Comparison of ENCODE assay signal across 8 cellular contexts in the genomic region with DNA sequence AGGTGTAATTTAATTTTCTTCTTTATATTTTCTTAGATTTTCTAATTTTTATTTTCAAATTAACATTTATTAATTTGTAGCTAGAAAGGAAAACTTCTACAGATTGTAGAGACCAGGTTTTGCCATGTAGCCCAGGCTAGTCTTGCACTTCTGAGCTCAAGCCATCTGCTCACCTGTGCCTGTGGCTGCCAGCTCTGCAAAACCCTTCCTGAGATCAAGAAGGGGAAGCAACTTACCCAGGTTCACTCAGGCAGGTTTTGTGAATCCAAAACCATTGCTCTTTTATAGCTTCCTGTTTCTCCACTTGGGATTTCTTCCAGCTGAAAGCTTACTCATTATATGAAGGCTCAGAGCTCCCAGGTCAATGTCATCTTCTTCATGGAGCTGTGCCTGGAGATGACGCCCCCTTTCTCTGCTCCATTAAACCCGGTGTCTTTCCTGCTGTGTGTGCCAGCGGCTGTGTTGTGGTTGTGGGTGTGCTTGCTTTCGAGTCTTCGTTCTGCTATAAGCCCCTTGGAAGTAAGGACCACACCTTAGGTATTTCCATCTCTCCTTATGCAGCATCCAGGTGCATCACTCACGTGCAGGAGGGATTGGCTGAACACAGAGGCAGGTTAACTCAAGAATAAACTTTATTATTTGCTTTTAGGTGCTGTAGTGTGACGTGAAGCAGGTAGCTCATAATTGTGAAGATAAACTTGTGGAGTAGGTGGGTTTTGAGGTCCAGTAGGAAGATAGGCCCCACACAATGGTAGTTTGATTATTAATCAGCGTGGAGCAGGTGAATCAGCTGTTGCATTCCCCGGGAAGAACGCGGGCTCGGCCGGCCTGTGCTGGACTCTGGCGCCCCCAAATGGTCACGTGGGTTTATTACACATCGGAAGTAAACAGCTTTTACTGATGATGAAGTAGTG. TPM values are rescaled to one million over a fixed set of nuclear protein-coding genes. Genes with fewer than 3 reads are reported as not detected.
DNase-seq lines count a peak whose midpoint lies in the region; ATAC-seq and TF ChIP-seq lines count a peak whose summit lies in the region.

No MANE protein-coding gene starts in this region.

- no peaks in the 10 kb centered on the region for H3K36me3 ChIP-seq in effector memory CD4-positive, alpha-beta T cell (ENCODE audit: control insufficient read depth, insufficient read depth, low read length)

- no peak overlapping the region for H3K4me3 ChIP-seq in effector memory CD4-positive, alpha-beta T cell (ENCODE audit: insufficient read depth, low read depth, low read length, poor library complexity, severe bottlenecking)

- DNase-seq in HT1080 (ENCODE audit: low read depth), result peak; percentile 61
- DNase-seq in NK-92 treated with Interleukin-12 subunit alpha and Interleukin-12 subunit beta, amount 100 ng/mL, for 24 hours (lab: John Stamatoyannopoulos, UW), result peak; percentile 61
- peak; percentile 90 for DNase-seq in activated CD8-positive, alpha-beta memory T cell treated with anti-CD3 and anti-CD28 coated beads for 24 hours
- peak; percentile 58 to 70 (median 60) for DNase-seq in effector memory CD4-positive, alpha-beta T cell
- peak; percentile 93 for DNase-seq in mesenteric fat pad (ENCODE audit: low spot score)
- DNase-seq in stimulated activated CD8-positive, alpha-beta memory T cell treated with anti-CD3 and anti-CD28 coated beads, Interleukin-2, amount 100 ng/mL, for 1 hour (ENCODE audit: low read depth in 2 of 2), result peak; percentile 69 to 73

- H3K27ac ChIP-seq in C4-2B, result no peak overlapping the region
- H3K27ac ChIP-seq in effector memory CD4-positive, alpha-beta T cell (ENCODE audit: insufficient read depth, low read length, poor library complexity, severe bottlenecking), result no peak overlapping the region

- peaks cover 4% of the 10 kb centered on the region for H3K4me1 ChIP-seq in effector memory CD4-positive, alpha-beta T cell (ENCODE audit: control insufficient read depth, insufficient read depth, low read length, poor library complexity, severe bottlenecking)

- no peaks in the 10 kb centered on the region for H3K9me3 ChIP-seq in effector memory CD4-positive, alpha-beta T cell (ENCODE audit: control insufficient read depth, low read length)

- TF ChIP-seq CTCF in C4-2B (conservative IDR thresholded peaks at IDR 0.05), result peak; percentile 99

- no peaks in the 10 kb centered on the region for H3K27me3 ChIP-seq in effector memory CD4-positive, alpha-beta T cell (replicated peaks; ENCODE audit: control insufficient read depth, insufficient read depth, low read length, poor library complexity, severe bottlenecking)

- no peak for ATAC-seq in HG03571 (IDR thresholded peaks at IDR 0.05; ENCODE audit: unreplicated experiment)

RNA-seq across cellular contexts. Expression of gene INCENP, which starts 42.2 kb away (rescaled TPM):
- total RNA-seq in HT1080 (2014; rRNA removed; shearing (Covaris generic)), result 93.5 and 103 TPM in 2 replicates
- polyA plus RNA-seq in HT1080 (2015; cell fraction: cytosol; rRNA removed), result 26.2 and 26.5 TPM in 2 replicates
- 118 and 128 TPM in 2 replicates for polyA plus RNA-seq in HT1080 (2015; cell fraction: nucleus; rRNA removed)
- total RNA-seq in mesenteric fat pad, result 14.7 TPM
